Comparison of ENCODE assay signal across 8 cellular contexts in genomic region chr1:247210386-247211117, GRCh38. TPM values are rescaled to one million over a fixed set of nuclear protein-coding genes. Genes with fewer than 3 reads are reported as not detected.
DNase-seq lines count a peak whose midpoint lies in the region; ATAC-seq, FAIRE-seq and TF ChIP-seq lines count a peak whose summit lies in the region.

No MANE protein-coding gene starts in this region.

- no peaks in the 10 kb centered on the region for H3K36me3 ChIP-seq in breast epithelium
- H3K36me3 ChIP-seq in small intestine (ENCODE audit: control insufficient read depth in 2 of 2, insufficient read depth in 2 of 2, low read length in 2 of 2) = no peaks in the 10 kb centered on the region

- ATAC-seq in GM18873 (IDR thresholded peaks at IDR 0.05; ENCODE audit: low FRiP score, unreplicated experiment) = peak; percentile 90
- ATAC-seq in HG03135 (IDR thresholded peaks at IDR 0.05; ENCODE audit: unreplicated experiment) = peak; percentile 94

- H3K4me3 ChIP-seq in AG04449 (ENCODE audit: low read depth, low read length) (peak overlapping the region; percentile 97), breast epithelium (peak overlapping the region; percentile 75 to 96 (median 77)), small intestine (ENCODE audit: low read depth in 1 of 2, low read length in 2 of 2) (peak overlapping the region; percentile 81 to 88)

- CTCF ChIA-PET in AG04449 (lab: Yijun Ruan, JAX) = interaction anchor here (0.6 to 1.3 kb wide), 2 partner anchors 11 to 303 kb away, joined by 3 read pairs; no protein-coding TSS in a partner anchor

- no peak for TF ChIP-seq POLR2A in breast epithelium (IDR thresholded peaks at IDR 0.05)

- DNase-seq in AG04449 (ENCODE audit: low read depth, low spot score) (peak; percentile 29), NCI-H2196 (lab: John Stamatoyannopoulos, UW; ENCODE audit: unreplicated experiment) (peak; percentile 89), breast epithelium (ENCODE audit: low spot score in 2 of 2) (peak; percentile 97 to 98), iPS-NIHi11 (ENCODE audit: low spot score) (peak; percentile 98), small intestine (peak; percentile 98)

- intact Hi-C loops in breast epithelium (cut with DNase I; ENCODE audit: low total_unique reads) = no loop called here

- POLR2A ChIA-PET in AG04449 (lab: Yijun Ruan, JAX) = interaction anchor here (0.6 kb wide), 1 partner anchor 100 kb away, joined by 3 read pairs; no protein-coding TSS in a partner anchor

- no peaks in the 10 kb centered on the region for H3K27me3 ChIP-seq in breast epithelium
- H3K27me3 ChIP-seq in small intestine (ENCODE audit: control insufficient read depth in 2 of 2, insufficient read depth in 2 of 2, low read length in 2 of 2) = no peaks in the 10 kb centered on the region

- FAIRE-seq in small intestine (lab: Jason Lieb, UNC) = no peak

- peaks cover 0 to 5% of the 10 kb centered on the region in 2 donors for H3K4me1 ChIP-seq in breast epithelium
- peaks cover 6 to 14% of the 10 kb centered on the region in 2 donors for H3K4me1 ChIP-seq in small intestine (ENCODE audit: control insufficient read depth in 2 of 2, insufficient read depth in 1 of 2, low read depth in 1 of 2, low read length in 1 of 2)

- no peak for TF ChIP-seq CTCF in AG04449 (IDR thresholded peaks at IDR 0.05; ENCODE audit: insufficient read depth, low read length, missing control alignments)
- no peak for TF ChIP-seq CTCF in VCaP (conservative IDR thresholded peaks at IDR 0.05)
- no peak for TF ChIP-seq CTCF in breast epithelium (IDR thresholded peaks at IDR 0.05)

- H3K27ac ChIP-seq in VCaP (peak overlapping the region; percentile 73), breast epithelium (peak overlapping the region; percentile 84 to 93), small intestine (ENCODE audit: low read depth in 1 of 2, low read length in 1 of 2) (peak overlapping the region; percentile 88 to 95)

- 0% methylated on average over 48 to 49 of the region's 49 CpGs for WGBS in small intestine, 3 donors

- no peaks in the 10 kb centered on the region for H3K9me3 ChIP-seq in breast epithelium
- no peaks in the 10 kb centered on the region for H3K9me3 ChIP-seq in small intestine (ENCODE audit: control insufficient read depth, low read depth)

RNA-seq across cellular contexts. Expression of gene ZNF124, which starts 38.7 kb away (rescaled TPM):
- total RNA-seq in breast epithelium = 10 to 100 TPM; 16.8 to 54.2 (median 46.5) TPM
- 1 to 10 TPM; 3.2 to 4.7 (median 4.5) TPM for polyA plus RNA-seq in small intestine

RNA-seq across cellular contexts. Expression of gene VN1R5, which starts 45.3 kb away (rescaled TPM):
- total RNA-seq in breast epithelium = not detected
- not detected for polyA plus RNA-seq in small intestine

Comparison
In these comparisons a context has a peak if more than half of its experiments do, and no peak if none do; other contexts are left out.
1. Peak in every context shown above with its lines: DNase-seq, ATAC-seq, H3K4me3 ChIP-seq and H3K27ac ChIP-seq.
2. DNase-seq: peak in every context shown above with its lines; median percentile 98 in iPS-NIHi11; 98 in small intestine; 98 in breast epithelium; 89 in NCI-H2196; 29 in AG04449.